In the genomic region with DNA sequence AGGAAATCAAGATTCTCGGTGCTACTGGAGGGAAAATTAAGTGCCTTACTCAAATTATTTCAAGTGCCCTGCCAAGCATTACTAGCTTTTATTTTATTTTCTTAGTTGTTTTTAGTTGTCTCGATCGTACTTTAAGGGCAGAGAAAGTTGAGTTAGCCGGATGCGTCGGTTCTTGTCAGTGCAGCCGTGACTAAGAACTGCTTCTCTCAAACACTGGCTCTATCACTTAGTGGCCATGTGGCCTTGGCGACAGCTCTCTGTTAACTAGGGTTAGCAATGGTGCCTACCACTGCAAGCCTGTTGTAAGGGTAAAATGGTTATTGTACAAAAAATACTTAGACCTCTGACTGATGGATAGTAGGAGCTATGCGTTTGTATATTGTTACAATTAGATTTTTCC, we compare ENCODE assay signal across 19 cellular contexts.
"Had no signal": no experiment of that assay in that cellular context is flagged by ENCODE, and none has a peak within 500 bp of the region (broad histone marks: within the 10 kb centered on the region; RNA-seq: fewer than 3 reads in every experiment).

No MANE protein-coding gene starts in this region.

- H3K4me3 Mint-ChIP-seq: T-cell had no signal

- H3K4me2 ChIP-seq: SK-N-SH had no signal

- ATAC-seq: Panc1, PC-3, T-cell had no signal

- H3K9me3 Mint-ChIP-seq: T-cell had no signal

- H3K36me3 Mint-ChIP-seq: T-cell had no signal

- H3K9ac ChIP-seq: SK-N-SH had no signal

- DNase-seq: KBM-7; NCI-H1092 treated with DMSO at 0.1 percent for 48 hours; NCI-H1436; NCI-H187; NCI-H2029; NCI-H2081 treated with DMSO at 0.1 percent for 48 hours; NCI-H2171 treated with DMSO at 0.1 percent for 48 hours; NCI-H345; NCI-H446 treated with DMSO at 0.1 percent for 48 hours; NCI-H510A treated with DMSO at 0.1 percent for 48 hours; NCI-H526 treated with DMSO at 0.1 percent for 48 hours; NK-92 treated with Interleukin-12 subunit alpha and Interleukin-12 subunit beta, amount 100 ng/mL, for 24 hours; PC-3; SHP77; SK-N-SH; SW 1271; T-cell had no signal

- H3K27ac Mint-ChIP-seq: T-cell had no signal

- H3K27ac ChIP-seq: RWPE1 had no signal

- H3K9me3 ChIP-seq: SK-N-SH had no signal

- H3K9me2 ChIP-seq: SK-N-SH had no signal
